In the genomic region with DNA sequence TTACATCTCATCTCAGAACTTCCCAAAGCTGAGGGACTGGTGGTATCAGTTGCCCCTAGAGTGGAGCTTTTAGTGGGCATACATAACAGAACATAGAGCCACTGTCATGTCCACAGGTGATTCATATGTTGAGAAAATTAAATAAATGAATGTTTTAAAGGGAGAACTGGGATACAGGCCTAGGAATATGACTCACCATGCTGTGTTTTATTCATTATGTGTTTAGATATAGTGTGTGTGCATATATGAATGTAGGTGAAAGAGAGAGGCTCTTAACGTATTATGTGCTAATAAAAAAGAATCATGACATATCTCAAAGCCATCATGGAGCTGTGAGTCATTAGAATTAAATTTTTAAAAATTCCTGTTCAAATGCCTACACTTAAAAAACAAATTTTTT, we compare ENCODE assay signal across 18 cellular contexts.
"Had no signal": no experiment of that assay in that cellular context is flagged by ENCODE, and none has a peak within 500 bp of the region (broad histone marks: within the 10 kb centered on the region; RNA-seq: fewer than 3 reads in every experiment).

No MANE protein-coding gene starts in this region.

- H3K4me1 Mint-ChIP-seq: activated B cell treated with CpG ODN at 0.5 μM for 24 hours; activated naive CD8-positive, alpha-beta T cell treated with anti-CD3 and anti-CD28 coated beads, Interleukin-2, amount 10 ng/mL, durations not matched to agents 7 days and 5 days; T-cell had no signal

- H3K4me3 Mint-ChIP-seq: activated B cell treated with CpG ODN at 0.5 μM for 24 hours; activated CD8-positive, alpha-beta T cell treated with anti-CD3 and anti-CD28 coated beads for 36 hours; activated naive CD8-positive, alpha-beta T cell treated with anti-CD3 and anti-CD28 coated beads, Interleukin-2, amount 10 ng/mL, durations not matched to agents 7 days and 5 days; activated T-cell treated with anti-CD3 and anti-CD28 coated beads, Interleukin-2, amount 50 U/mL, for 24 hours; mesothelial cell of epicardium; natural killer cell treated with Interleukin-12 subunit alpha and Interleukin-12 subunit beta and Interleukin-15 and Interleukin-18, amount 100 ng/mL, for 72 hours; T-cell had no signal

- H3K4me3 ChIP-seq: coronary artery, esophagus squamous epithelium, gastrocnemius medialis, heart left ventricle, left lung, spleen had no signal

- H3K27me3 ChIP-seq: esophagus squamous epithelium, gastrocnemius medialis, left lung, spleen had no signal

- DNase-seq: activated B cell treated with CpG ODN at 0.5 μM for 24 hours; activated CD4-positive, alpha-beta T cell treated with anti-CD3 and anti-CD28 coated beads for 48 hours; activated CD8-positive, alpha-beta T cell treated with anti-CD3 and anti-CD28 coated beads for 36 hours; activated naive CD4-positive, alpha-beta T cell treated with Interleukin-2 at 50 U/mL for 16 hours; activated naive CD8-positive, alpha-beta T cell treated with anti-CD3 and anti-CD28 coated beads, Interleukin-2, amount 10 ng/mL, durations not matched to agents 7 days and 5 days; activated T-cell treated with anti-CD3 and anti-CD28 coated beads, Interleukin-2, amount 50 U/mL, for 24 hours; esophagus squamous epithelium; gastrocnemius medialis; heart left ventricle; left lung; posterior cingulate gyrus; spleen; stimulated activated naive CD4-positive, alpha-beta T cell; T-cell had no signal

- H3K36me3 Mint-ChIP-seq: activated naive CD8-positive, alpha-beta T cell treated with anti-CD3 and anti-CD28 coated beads, Interleukin-2, amount 10 ng/mL, durations not matched to agents 7 days and 5 days; mesothelial cell of epicardium; natural killer cell treated with Interleukin-12 subunit alpha and Interleukin-12 subunit beta and Interleukin-15 and Interleukin-18, amount 100 ng/mL, for 72 hours; T-cell had no signal

- H3K36me3 ChIP-seq: esophagus squamous epithelium, gastrocnemius medialis, heart left ventricle, left lung, spleen had no signal

- H3K27ac ChIP-seq: coronary artery, esophagus squamous epithelium, gastrocnemius medialis, heart left ventricle, left lung, spleen had no signal

- H3K27me3 Mint-ChIP-seq: activated CD8-positive, alpha-beta T cell treated with anti-CD3 and anti-CD28 coated beads for 36 hours; activated naive CD8-positive, alpha-beta T cell treated with anti-CD3 and anti-CD28 coated beads, Interleukin-2, amount 10 ng/mL, durations not matched to agents 7 days and 5 days; activated T-cell treated with anti-CD3 and anti-CD28 coated beads, Interleukin-2, amount 50 U/mL, for 24 hours; natural killer cell treated with Interleukin-12 subunit alpha and Interleukin-12 subunit beta and Interleukin-15 and Interleukin-18, amount 100 ng/mL, for 72 hours had no signal

- H3K9me3 ChIP-seq: esophagus squamous epithelium, gastrocnemius medialis, heart left ventricle, left lung, spleen had no signal

- H3K27ac Mint-ChIP-seq: activated B cell treated with CpG ODN at 0.5 μM for 24 hours; activated CD8-positive, alpha-beta T cell treated with anti-CD3 and anti-CD28 coated beads for 36 hours; activated naive CD8-positive, alpha-beta T cell treated with anti-CD3 and anti-CD28 coated beads, Interleukin-2, amount 10 ng/mL, durations not matched to agents 7 days and 5 days; activated T-cell treated with anti-CD3 and anti-CD28 coated beads, Interleukin-2, amount 50 U/mL, for 24 hours; activated T-helper 2 cell treated with anti-CD3 and anti-CD28 coated beads, Interferon-gamma antibody, Interleukin-2, Interleukin-4, amounts not matched to agents 10 μg/mL and 5 μg/mL and 100 μg/mL, durations not matched to agents 14 hours and 24 hours and 36 hours; mesothelial cell of epicardium; natural killer cell treated with Interleukin-12 subunit alpha and Interleukin-12 subunit beta and Interleukin-15 and Interleukin-18, amount 100 ng/mL, for 72 hours; T-cell had no signal

- H3K4me1 ChIP-seq: gastrocnemius medialis, heart left ventricle, left lung, spleen had no signal

- H3K9me3 Mint-ChIP-seq: activated CD8-positive, alpha-beta T cell treated with anti-CD3 and anti-CD28 coated beads for 36 hours; activated naive CD8-positive, alpha-beta T cell treated with anti-CD3 and anti-CD28 coated beads, Interleukin-2, amount 10 ng/mL, durations not matched to agents 7 days and 5 days; activated T-cell treated with anti-CD3 and anti-CD28 coated beads, Interleukin-2, amount 50 U/mL, for 24 hours; activated T-helper 2 cell treated with anti-CD3 and anti-CD28 coated beads, Interferon-gamma antibody, Interleukin-2, Interleukin-4, amounts not matched to agents 10 μg/mL and 5 μg/mL and 100 μg/mL, durations not matched to agents 14 hours and 24 hours and 36 hours had no signal
